ENCODE assay signal across 24 cellular contexts in genomic region chr14:94387051-94388026, GRCh38. TPM values are rescaled to one million over a fixed set of nuclear protein-coding genes. Genes with fewer than 3 reads are reported as not detected.
A peak's percentile ranks its signal among the peaks of the same experiment; 100 is the strongest.
DNase-seq lines count a peak whose midpoint lies in the region; ATAC-seq and TF ChIP-seq lines count a peak whose summit lies in the region.
"Had no signal": no experiment of that assay in that cellular context is flagged by ENCODE, and none has a peak within 500 bp of the region (broad histone marks: within the 10 kb centered on the region; RNA-seq: fewer than 3 reads in every experiment).

No MANE protein-coding gene starts in this region.

- peaks cover 24% of the 10 kb centered on the region for H3K36me3 Mint-ChIP-seq in activated T-helper 17 cell treated with anti-CD3 and anti-CD28 coated beads, Interleukin-2, amount 50 U/mL, for 72 hours (ENCODE audit: low read depth)
- H3K36me3 Mint-ChIP-seq: CD4-positive, alpha-beta memory T cell had no signal

- H3K4me1 ChIP-seq in hepatocyte (ENCODE audit: insufficient read depth) (peaks cover 14% of the 10 kb centered on the region), neutrophil (ENCODE audit: control insufficient read depth in 1 of 2, insufficient read depth in 1 of 2, low read depth in 1 of 2, low read length in 1 of 2) (peaks cover 94 to 99% of the 10 kb centered on the region in 2 experiments)

- H3K36me3 ChIP-seq in hepatocyte (replicated peaks; ENCODE audit: insufficient read depth, low read depth) = no peaks in the 10 kb centered on the region
- H3K36me3 ChIP-seq in neutrophil = peaks cover 62% of the 10 kb centered on the region

- H3K9me2 ChIP-seq in hepatocyte (replicated peaks; ENCODE audit: insufficient read depth) = no peaks in the 10 kb centered on the region

- intact Hi-C loops in posterior cingulate gyrus (cut with DNase I) = no loop called here

- ATAC-seq in activated T-helper 17 cell treated with anti-CD3 and anti-CD28 coated beads, Interleukin-2, amount 50 U/mL, for 72 hours (replicated peaks) = no peak
- ATAC-seq in HG03342 (IDR thresholded peaks at IDR 0.05; ENCODE audit: unreplicated experiment) (no peak), HG02981 (IDR thresholded peaks at IDR 0.05; ENCODE audit: unreplicated experiment) (no peak)
- ATAC-seq: heart right ventricle had no signal

- H3K9me3 ChIP-seq in hepatocyte (ENCODE audit: low read depth) (no peaks in the 10 kb centered on the region), neutrophil (no peaks in the 10 kb centered on the region)
- H3K9me3 ChIP-seq: heart right ventricle had no signal

- peak overlapping the region; percentile 72 for H3K4me2 ChIP-seq in hepatocyte

- DNase-seq in COLO668 (lab: John Stamatoyannopoulos, UW; ENCODE audit: unreplicated experiment) = peak; percentile 48
- no peak for DNase-seq in hepatocyte (ENCODE audit: low spot score)
- DNase-seq in stimulated activated naive CD4-positive, alpha-beta T cell (lab: John Stamatoyannopoulos, UW) = no peak
- no peak for DNase-seq in posterior cingulate gyrus
- DNase-seq: activated CD4-positive, alpha-beta T cell treated with anti-CD3 and anti-CD28 coated beads, Interleukin-2, amount 50 U/mL, for 48 hours; activated naive CD4-positive, alpha-beta T cell treated with Interleukin-2 at 50 U/mL for 16 hours; aorta; CD4-positive, alpha-beta memory T cell; cerebellar nuclear complex; heart right ventricle; mesendoderm; NCI-H1417 treated with DMSO at 0.1 percent for 48 hours; NCI-H2171; stimulated activated CD4-positive, alpha-beta T cell treated with anti-CD3 and anti-CD28 coated beads, Interleukin-12 subunit alpha, Interleukin-12 subunit beta, amount 100 ng/mL, for 4 hours had no signal

- no peaks in the 10 kb centered on the region for H3K27me3 Mint-ChIP-seq in activated T-helper 17 cell treated with anti-CD3 and anti-CD28 coated beads, Interleukin-2, amount 50 U/mL, for 72 hours

- WGBS in hepatocyte (ENCODE audit: low lambda C conversion rate, missing lambda C conversion rate) = 79% methylated on average over 12 of the region's 12 CpGs

- H3K27me3 ChIP-seq in hepatocyte (no peaks in the 10 kb centered on the region), neutrophil (no peaks in the 10 kb centered on the region)

- H3K9me3 Mint-ChIP-seq in activated T-helper 17 cell treated with anti-CD3 and anti-CD28 coated beads, Interleukin-2, amount 50 U/mL, for 72 hours = no peaks in the 10 kb centered on the region
- H3K9me3 Mint-ChIP-seq: nephron; T-helper 1 cell treated with Interleukin-12 subunit alpha and Interleukin-12 subunit beta and Interleukin-4 antibody, amounts not matched to agents 30 μg/mL and 1 μg/mL, for 36 hours had no signal

- peak overlapping the region; percentile 77 for H3K27ac ChIP-seq in hepatocyte
- peak overlapping the region; percentile 97 for H3K27ac ChIP-seq in neutrophil
- H3K27ac ChIP-seq: VCaP had no signal

- peak overlapping the region; percentile 3 for H3K4me3 ChIP-seq in hepatocyte
- H3K4me3 ChIP-seq in neutrophil (ENCODE audit: low read depth in 1 of 2, low read length in 1 of 2) = peak overlapping the region; percentile 76 to 88

- H3K27ac Mint-ChIP-seq in activated T-helper 17 cell treated with anti-CD3 and anti-CD28 coated beads, Interleukin-2, amount 50 U/mL, for 72 hours = peak overlapping the region; percentile 61
- H3K27ac Mint-ChIP-seq: CD4-positive, alpha-beta memory T cell; nephron; T-helper 1 cell treated with Interleukin-12 subunit alpha and Interleukin-12 subunit beta and Interleukin-4 antibody, amounts not matched to agents 30 μg/mL and 1 μg/mL, for 36 hours had no signal

- TF ChIP-seq CTCF in hepatocyte (IDR thresholded peaks at IDR 0.05; ENCODE audit: poor library complexity) (no peak), neutrophil (IDR thresholded peaks at IDR 0.05) (no peak)

- no peaks in the 10 kb centered on the region for H4K20me1 ChIP-seq in hepatocyte (ENCODE audit: insufficient read depth, poor library complexity, severe bottlenecking)

- peaks cover 19% of the 10 kb centered on the region for H3K4me1 Mint-ChIP-seq in activated T-helper 17 cell treated with anti-CD3 and anti-CD28 coated beads, Interleukin-2, amount 50 U/mL, for 72 hours
- H3K4me1 Mint-ChIP-seq: nephron had no signal

- H3K79me2 ChIP-seq in hepatocyte = peaks cover 28% of the 10 kb centered on the region

- H3K4me3 Mint-ChIP-seq in activated T-helper 17 cell treated with anti-CD3 and anti-CD28 coated beads, Interleukin-2, amount 50 U/mL, for 72 hours = peak overlapping the region; percentile 55
- H3K4me3 Mint-ChIP-seq: CD4-positive, alpha-beta memory T cell; nephron; T-helper 1 cell treated with Interleukin-12 subunit alpha and Interleukin-12 subunit beta and Interleukin-4 antibody, amounts not matched to agents 30 μg/mL and 1 μg/mL, for 36 hours had no signal

- H2AFZ ChIP-seq in hepatocyte = no peak overlapping the region

RNA-seq across cellular contexts. Expression of gene SERPINA1, which starts 1.1 kb away (rescaled TPM):
- total RNA-seq in activated T-helper 17 cell treated with anti-CD3 and anti-CD28 coated beads, Interleukin-2, amount 50 U/mL, for 72 hours = 100 to 1,000 TPM in 1 of 2 donors, 1 to 10 TPM in 1; 1.3 to 160 TPM
- total RNA-seq in hepatocyte = 5,074 and 5,718 TPM in 2 replicates
- polyA plus RNA-seq in hepatocyte = 3,463 and 3,480 TPM in 2 replicates
- total RNA-seq: fibroblast of lung, OCI-LY7, pulmonary artery endothelial cell had no signal
- polyA plus RNA-seq: CD4-positive, alpha-beta memory T cell had no signal

RNA-seq across cellular contexts. Expression of gene SERPINA2, which starts 20.8 kb away (rescaled TPM):
- total RNA-seq in activated T-helper 17 cell treated with anti-CD3 and anti-CD28 coated beads, Interleukin-2, amount 50 U/mL, for 72 hours = under 1 TPM in 1 of 2 donors, not detected in 1; 0.29 TPM
- total RNA-seq in hepatocyte = not detected in 2 replicates
- not detected in 2 replicates for polyA plus RNA-seq in hepatocyte
- total RNA-seq: aorta; CD4-positive, alpha-beta memory T cell; fibroblast of lung; heart right ventricle; OCI-LY7; pulmonary artery endothelial cell had no signal
- polyA plus RNA-seq: aorta; CD4-positive, alpha-beta memory T cell; fibroblast of lung; heart right ventricle had no signal

Comparison
In these comparisons a context has a peak if more than half of its experiments do, and no peak if none do; other contexts are left out.
1. RNA of gene SERPINA1, which starts 1.1 kb away (total RNA-seq): 5,074 to 5,718 TPM in hepatocyte; 1.3 to 160 TPM in activated T-helper 17 cell treated with anti-CD3 and anti-CD28 coated beads, Interleukin-2, amount 50 U/mL, for 72 hours; every median in the first group is over 10 times any median in the second.